13 cellular contexts compared by ENCODE assay signal in the genomic region with DNA sequence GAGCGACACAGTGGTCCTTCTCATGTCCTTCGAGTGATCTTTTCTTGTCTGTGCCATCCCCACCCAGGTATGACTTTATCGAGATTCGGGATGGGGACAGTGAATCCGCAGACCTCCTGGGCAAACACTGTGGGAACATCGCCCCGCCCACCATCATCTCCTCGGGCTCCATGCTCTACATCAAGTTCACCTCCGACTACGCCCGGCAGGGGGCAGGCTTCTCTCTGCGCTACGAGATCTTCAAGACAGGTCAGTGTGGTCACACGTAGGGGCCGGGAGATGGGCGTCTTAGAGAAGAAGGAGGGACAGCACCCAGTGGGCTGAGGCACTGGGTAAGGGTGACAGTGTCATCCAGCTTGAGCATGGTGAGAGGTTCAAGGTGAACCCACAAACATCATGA. TPM values are rescaled to one million over a fixed set of nuclear protein-coding genes. Genes with fewer than 3 reads are reported as not detected.
DNase-seq lines count a peak whose midpoint lies in the region; ATAC-seq and TF ChIP-seq lines count a peak whose summit lies in the region.
"Had no signal": no experiment of that assay in that cellular context is flagged by ENCODE, and none has a peak within 500 bp of the region (broad histone marks: within the 10 kb centered on the region; RNA-seq: fewer than 3 reads in every experiment).

No MANE protein-coding gene starts in this region.

- H3K4me1 Mint-ChIP-seq in activated T-helper 2 cell treated with anti-CD3 and anti-CD28 coated beads, Interferon-gamma antibody, Interleukin-2, Interleukin-4, amounts not matched to agents 10 μg/mL and 5 μg/mL and 100 μg/mL, durations not matched to agents 14 hours and 24 hours and 36 hours (ENCODE audit: low read depth) = peaks cover 85% of the 10 kb centered on the region
- H3K4me1 Mint-ChIP-seq: stimulated activated effector memory CD8-positive, alpha-beta T cell treated with anti-CD3 and anti-CD28 coated beads, Interleukin-12 subunit alpha, Interleukin-12 subunit beta, amount 100 ng/mL, for 72 hours had no signal

- in situ Hi-C loops in transverse colon (cut with MboI; ENCODE audit: low pct_ligation_motif_present in 1 of 4, low pct_unique_long_range_greater_than_20kb in 1 of 4, low sequenced_read_pairs in 3 of 4) = no loop called here

- H3K27ac ChIP-seq in cardiac muscle cell = no peak overlapping the region
- peak overlapping the region; percentile 74 to 81 (median 78) for H3K27ac ChIP-seq in transverse colon

- H3K27me3 ChIP-seq in cardiac muscle cell = no peaks in the 10 kb centered on the region
- no peaks in the 10 kb centered on the region for H3K27me3 ChIP-seq in kidney epithelial cell (ENCODE audit: control insufficient read depth, insufficient read depth, low read length)
- no peaks in the 10 kb centered on the region for H3K27me3 ChIP-seq in transverse colon

- H3K36me3 ChIP-seq in cardiac muscle cell (no peaks in the 10 kb centered on the region), kidney epithelial cell (ENCODE audit: control insufficient read depth, insufficient read depth, low read length) (no peaks in the 10 kb centered on the region), transverse colon (no peaks in the 10 kb centered on the region)

- 86% methylated on average over 16 of the region's 16 CpGs; no CpG with 5 or more reads in 1 of the 2 donors for WGBS in transverse colon (ENCODE audit: low coverage in 1 of 2), 2 donors

- no peak overlapping the region for H3K4me3 Mint-ChIP-seq in activated T-helper 2 cell treated with anti-CD3 and anti-CD28 coated beads, Interferon-gamma antibody, Interleukin-2, Interleukin-4, amounts not matched to agents 10 μg/mL and 5 μg/mL and 100 μg/mL, durations not matched to agents 14 hours and 24 hours and 36 hours (ENCODE audit: low read depth)
- H3K4me3 Mint-ChIP-seq: stimulated activated effector memory CD8-positive, alpha-beta T cell treated with anti-CD3 and anti-CD28 coated beads, Interleukin-12 subunit alpha, Interleukin-12 subunit beta, amount 100 ng/mL, for 72 hours had no signal

- no peaks in the 10 kb centered on the region for H3K27me3 Mint-ChIP-seq in activated T-helper 2 cell treated with anti-CD3 and anti-CD28 coated beads, Interferon-gamma antibody, Interleukin-2, Interleukin-4, amounts not matched to agents 10 μg/mL and 5 μg/mL and 100 μg/mL, durations not matched to agents 14 hours and 24 hours and 36 hours (ENCODE audit: low read depth)

- TF ChIP-seq CTCF in cardiac muscle cell (IDR thresholded peaks at IDR 0.05; ENCODE audit: low read depth, low read length) = peak; percentile 27
- peak; percentile 19 for TF ChIP-seq CTCF in kidney epithelial cell (IDR thresholded peaks at IDR 0.05; ENCODE audit: insufficient read depth, low read length, poor library complexity, severe bottlenecking)
- TF ChIP-seq CTCF in transverse colon (IDR thresholded peaks at IDR 0.05) = peak; percentile 13 to 47 (median 35)

- peaks cover 44% of the 10 kb centered on the region for H3K36me3 Mint-ChIP-seq in activated T-helper 2 cell treated with anti-CD3 and anti-CD28 coated beads, Interferon-gamma antibody, Interleukin-2, Interleukin-4, amounts not matched to agents 10 μg/mL and 5 μg/mL and 100 μg/mL, durations not matched to agents 14 hours and 24 hours and 36 hours (ENCODE audit: low read depth)
- H3K36me3 Mint-ChIP-seq: IgD-negative memory B cell; stimulated activated effector memory CD8-positive, alpha-beta T cell treated with anti-CD3 and anti-CD28 coated beads, Interleukin-12 subunit alpha, Interleukin-12 subunit beta, amount 100 ng/mL, for 72 hours had no signal

- intact Hi-C loops in left ventricle myocardium superior (cut with micrococcal nuclease) (no loop called here), transverse colon (cut with DNase I; ENCODE audit: low total_unique reads) (no loop called here)
- intact Hi-C loops in activated T-helper 2 cell treated with anti-CD3 and anti-CD28 coated beads, Interferon-gamma antibody, Interleukin-2, Interleukin-4, amounts not matched to agents 10 μg/mL and 5 μg/mL and 100 μg/mL, durations not matched to agents 14 hours and 24 hours and 36 hours (cut with micrococcal nuclease) = no loop called here

- H3K27ac Mint-ChIP-seq in activated T-helper 2 cell treated with anti-CD3 and anti-CD28 coated beads, Interferon-gamma antibody, Interleukin-2, Interleukin-4, amounts not matched to agents 10 μg/mL and 5 μg/mL and 100 μg/mL, durations not matched to agents 14 hours and 24 hours and 36 hours = peak overlapping the region; percentile 56
- H3K27ac Mint-ChIP-seq: IgD-negative memory B cell; stimulated activated effector memory CD8-positive, alpha-beta T cell treated with anti-CD3 and anti-CD28 coated beads, Interleukin-12 subunit alpha, Interleukin-12 subunit beta, amount 100 ng/mL, for 72 hours had no signal

- no peaks in the 10 kb centered on the region for H3K9me3 Mint-ChIP-seq in activated T-helper 2 cell treated with anti-CD3 and anti-CD28 coated beads, Interferon-gamma antibody, Interleukin-2, Interleukin-4, amounts not matched to agents 10 μg/mL and 5 μg/mL and 100 μg/mL, durations not matched to agents 14 hours and 24 hours and 36 hours
- H3K9me3 Mint-ChIP-seq: IgD-negative memory B cell; stimulated activated effector memory CD8-positive, alpha-beta T cell treated with anti-CD3 and anti-CD28 coated beads, Interleukin-12 subunit alpha, Interleukin-12 subunit beta, amount 100 ng/mL, for 72 hours had no signal

- H3K9me3 ChIP-seq in cardiac muscle cell (ENCODE audit: low read depth) (no peaks in the 10 kb centered on the region), transverse colon (no peaks in the 10 kb centered on the region)

- TF ChIP-seq POLR2A in transverse colon (IDR thresholded peaks at IDR 0.05) = no peak

- H3K4me1 ChIP-seq in cardiac muscle cell (ENCODE audit: low read depth) = peaks cover 20% of the 10 kb centered on the region
- peaks cover 5 to 85% (median 25%) of the 10 kb centered on the region in 4 donors for H3K4me1 ChIP-seq in transverse colon

- H3K4me3 ChIP-seq in cardiac muscle cell = no peak overlapping the region
- no peak overlapping the region for H3K4me3 ChIP-seq in kidney epithelial cell (ENCODE audit: low read depth, low read length)
- H3K4me3 ChIP-seq in transverse colon = no peak overlapping the region

- no peak for TF ChIP-seq EP300 in transverse colon (IDR thresholded peaks at IDR 0.05; ENCODE audit: low read depth)

- ATAC-seq in left ventricle myocardium superior = no peak
- ATAC-seq in HG02588 (IDR thresholded peaks at IDR 0.05; ENCODE audit: unreplicated experiment) = no peak
- ATAC-seq: stimulated activated effector memory CD8-positive, alpha-beta T cell treated with anti-CD3 and anti-CD28 coated beads, Interleukin-12 subunit alpha, Interleukin-12 subunit beta, amount 100 ng/mL, for 72 hours had no signal

- DNase-seq in cardiac muscle cell (ENCODE audit: low read depth in 1 of 2, low spot score in 1 of 2) = no peak
- no peak for DNase-seq in left ventricle myocardium superior
- no peak for DNase-seq in activated T-helper 2 cell treated with anti-CD3 and anti-CD28 coated beads, Interferon-gamma antibody, Interleukin-2, Interleukin-4, amounts not matched to agents 10 μg/mL and 5 μg/mL and 100 μg/mL, durations not matched to agents 14 hours and 24 hours and 36 hours (ENCODE audit: low spot score)
- no peak for DNase-seq in kidney epithelial cell (ENCODE audit: low read depth)
- DNase-seq in transverse colon = peak; percentile 33
- no peak for DNase-seq in AG08396 (ENCODE audit: low spot score)
- no peak for DNase-seq in epidermal melanocyte (ENCODE audit: insufficient read length, low spot score)
- DNase-seq: aorta, C1 segment of cervical spinal cord, SHP77 treated with DMSO at 0.1 percent for 48 hours had no signal

RNA-seq across cellular contexts. Expression of a gene that starts 33.8 kb away (rescaled TPM):
- total RNA-seq in cardiac muscle cell (41.6 and 166 TPM in 2 replicates), left ventricle myocardium superior (9.7 TPM), kidney epithelial cell (78.6 and 90.2 TPM in 2 replicates), transverse colon (100 to 1,000 TPM in 1 of 4 donors, 10 to 100 TPM in 3; 35.1 to 146 (median 63.9) TPM)
- polyA plus RNA-seq in cardiac muscle cell = 35.2 and 118 TPM in 2 replicates
- total RNA-seq in activated T-helper 2 cell treated with anti-CD3 and anti-CD28 coated beads, Interferon-gamma antibody, Interleukin-2, Interleukin-4, amounts not matched to agents 10 μg/mL and 5 μg/mL and 100 μg/mL, durations not matched to agents 14 hours and 24 hours and 36 hours = 59.9 and 61.7 TPM in 2 replicates
